ENCODE assay signal across 1 cellular context in the genomic region with DNA sequence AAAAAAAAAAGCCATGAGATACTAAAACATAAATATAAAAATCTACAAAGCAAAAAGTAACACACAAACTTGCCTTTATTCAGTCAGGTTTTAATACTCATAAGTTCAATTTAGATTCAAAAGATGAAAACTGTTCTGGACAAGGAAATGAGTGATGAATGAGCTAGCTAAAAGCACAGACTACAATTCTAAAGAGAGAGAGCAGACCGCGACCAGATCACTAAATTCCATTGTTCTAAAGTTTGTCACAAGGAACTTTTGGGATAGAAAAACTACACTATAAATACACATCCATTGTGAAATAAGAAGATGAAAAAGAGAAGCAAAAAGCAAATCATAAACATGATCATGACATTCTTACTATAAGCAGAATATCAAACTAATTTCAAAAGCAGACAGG.
TF ChIP-seq lines count a peak whose summit lies in the region.

No MANE protein-coding gene starts in this region.

TF ChIP-seq in IMR-90, 13 proteins besides CTCF, POLR2A, EP300 and RAD21:
- TF ChIP-seq FOS (IDR thresholded peaks at IDR 0.05; ENCODE audit: low read depth, low read length) (no peak), CEBPB (IDR thresholded peaks at IDR 0.05; ENCODE audit: low read depth, low read length) (0 out of 2 replicates have a peak, but pooled peaks have one; percentile 10)
